7 cellular contexts compared by ENCODE assay signal in genomic region chr5:140312067-140312790, GRCh38. TPM values are rescaled to one million over a fixed set of nuclear protein-coding genes. Genes with fewer than 3 reads are reported as not detected.
DNase-seq lines count a peak whose midpoint lies in the region; ATAC-seq lines count a peak whose summit lies in the region.

No MANE protein-coding gene starts in this region.

- H3K27ac Mint-ChIP-seq in activated T-helper 1 cell treated with anti-CD3 and anti-CD28 coated beads, Interleukin-12 subunit alpha, Interleukin-12 subunit beta, Interleukin-2, Interleukin-4 antibody, amounts not matched to agents 30 ng/mL and 10 ng/mL and 1 ng/mL, durations not matched to agents 14 hours and 24 hours and 36 hours = peak overlapping the region; percentile 42

- no peaks in the 10 kb centered on the region for H3K36me3 Mint-ChIP-seq in activated T-helper 1 cell treated with anti-CD3 and anti-CD28 coated beads, Interleukin-12 subunit alpha, Interleukin-12 subunit beta, Interleukin-2, Interleukin-4 antibody, amounts not matched to agents 30 ng/mL and 10 ng/mL and 1 ng/mL, durations not matched to agents 14 hours and 24 hours and 36 hours (ENCODE audit: low read depth)

- H3K4me1 ChIP-seq in right cardiac atrium (ENCODE audit: control insufficient read depth, insufficient read depth, low read length) = peaks cover 6% of the 10 kb centered on the region
- peaks cover 0 to 21% (median 2%) of the 10 kb centered on the region in 5 donors for H3K4me1 ChIP-seq in subcutaneous abdominal adipose tissue (ENCODE audit: control insufficient read depth in 5 of 5, insufficient read depth in 5 of 5, low read length in 5 of 5)

- no peaks in the 10 kb centered on the region for H3K9me3 Mint-ChIP-seq in activated T-helper 1 cell treated with anti-CD3 and anti-CD28 coated beads, Interleukin-12 subunit alpha, Interleukin-12 subunit beta, Interleukin-2, Interleukin-4 antibody, amounts not matched to agents 30 ng/mL and 10 ng/mL and 1 ng/mL, durations not matched to agents 14 hours and 24 hours and 36 hours

- H3K9ac ChIP-seq in subcutaneous abdominal adipose tissue (ENCODE audit: low read length in 5 of 5) = peak overlapping the region in 1 of 5 donors; percentile 8

- ATAC-seq in right cardiac atrium (peak; percentile 83 to 95), GM18870 (IDR thresholded peaks at IDR 0.05; ENCODE audit: unreplicated experiment) (no peak)

- H3K9me3 ChIP-seq in right cardiac atrium (ENCODE audit: control insufficient read depth, low read length) (no peaks in the 10 kb centered on the region), subcutaneous abdominal adipose tissue (ENCODE audit: control insufficient read depth in 5 of 5, low read length in 5 of 5) (no peaks in the 10 kb centered on the region)

- 28% methylated on average over 4 of the region's 4 CpGs for WGBS in right cardiac atrium

- H3K27me3 Mint-ChIP-seq in activated T-helper 1 cell treated with anti-CD3 and anti-CD28 coated beads, Interleukin-12 subunit alpha, Interleukin-12 subunit beta, Interleukin-2, Interleukin-4 antibody, amounts not matched to agents 30 ng/mL and 10 ng/mL and 1 ng/mL, durations not matched to agents 14 hours and 24 hours and 36 hours (ENCODE audit: insufficient read depth) = peaks cover 3% of the 10 kb centered on the region

- peak; percentile 99 for DNase-seq in HT1080 (ENCODE audit: low read depth)
- no peak for DNase-seq in activated T-helper 1 cell treated with anti-CD3 and anti-CD28 coated beads, Interleukin-12 subunit alpha, Interleukin-12 subunit beta, Interleukin-2, Interleukin-4 antibody, amounts not matched to agents 30 ng/mL and 10 ng/mL and 1 ng/mL, durations not matched to agents 14 hours and 24 hours and 36 hours (ENCODE audit: low spot score)
- peak in 2 of 3 donors; percentile 58 to 61 for DNase-seq in right cardiac atrium
- DNase-seq in UCSD-AML1 (lab: John Stamatoyannopoulos, UW; ENCODE audit: unreplicated experiment) = no peak
- DNase-seq in T-helper 2 cell = no peak

- H3K4me3 ChIP-seq in right cardiac atrium (ENCODE audit: low read length) = no peak overlapping the region
- peak overlapping the region in 3 of 5 donors; percentile 19 to 44 (median 23) for H3K4me3 ChIP-seq in subcutaneous abdominal adipose tissue (ENCODE audit: low read depth in 1 of 5, low read length in 5 of 5)

- no peak overlapping the region for H3K4me3 Mint-ChIP-seq in activated T-helper 1 cell treated with anti-CD3 and anti-CD28 coated beads, Interleukin-12 subunit alpha, Interleukin-12 subunit beta, Interleukin-2, Interleukin-4 antibody, amounts not matched to agents 30 ng/mL and 10 ng/mL and 1 ng/mL, durations not matched to agents 14 hours and 24 hours and 36 hours

- no peaks in the 10 kb centered on the region for H3K36me3 ChIP-seq in subcutaneous abdominal adipose tissue (ENCODE audit: control insufficient read depth in 5 of 5, insufficient read depth in 5 of 5, low read length in 5 of 5)

- H3K27ac ChIP-seq in right cardiac atrium (ENCODE audit: low read length) (peak overlapping the region; percentile 97), subcutaneous abdominal adipose tissue (ENCODE audit: low read depth, low read length) (peak overlapping the region; percentile 81)

- H3K4me1 Mint-ChIP-seq in activated T-helper 1 cell treated with anti-CD3 and anti-CD28 coated beads, Interleukin-12 subunit alpha, Interleukin-12 subunit beta, Interleukin-2, Interleukin-4 antibody, amounts not matched to agents 30 ng/mL and 10 ng/mL and 1 ng/mL, durations not matched to agents 14 hours and 24 hours and 36 hours (ENCODE audit: low read depth) = peaks cover 16% of the 10 kb centered on the region

- H3K27me3 ChIP-seq in right cardiac atrium (ENCODE audit: control insufficient read depth, insufficient read depth) (no peaks in the 10 kb centered on the region), subcutaneous abdominal adipose tissue (ENCODE audit: control insufficient read depth in 5 of 5, insufficient read depth in 4 of 5, low read length in 5 of 5) (no peaks in the 10 kb centered on the region)

- intact Hi-C loops in activated T-helper 1 cell treated with anti-CD3 and anti-CD28 coated beads, Interleukin-12 subunit alpha, Interleukin-12 subunit beta, Interleukin-2, Interleukin-4 antibody, amounts not matched to agents 30 ng/mL and 10 ng/mL and 1 ng/mL, durations not matched to agents 14 hours and 24 hours and 36 hours (cut with micrococcal nuclease) = no loop called here
- intact Hi-C loops in right cardiac atrium (cut with DNase I) = no loop called here

RNA-seq across cellular contexts. Expression of gene PFDN1, which starts 9.3 kb away (rescaled TPM):
- total RNA-seq in HT1080 (2014; rRNA removed; shearing (Covaris generic)) = 114 and 149 TPM in 2 replicates
- polyA plus RNA-seq in HT1080 (2015; cell fraction: cytosol; rRNA removed) = 174 and 198 TPM in 2 replicates
- polyA plus RNA-seq in HT1080 (2015; cell fraction: nucleus; rRNA removed) = 73.5 and 77.0 TPM in 2 replicates
- 59.5 and 60.6 TPM in 2 replicates for total RNA-seq in activated T-helper 1 cell treated with anti-CD3 and anti-CD28 coated beads, Interleukin-12 subunit alpha, Interleukin-12 subunit beta, Interleukin-2, Interleukin-4 antibody, amounts not matched to agents 30 ng/mL and 10 ng/mL and 1 ng/mL, durations not matched to agents 14 hours and 24 hours and 36 hours
- 10 to 100 TPM; 57.6 to 71.9 (median 63.6) TPM for total RNA-seq in right cardiac atrium
- polyA plus RNA-seq in right cardiac atrium = 144 TPM

RNA-seq across cellular contexts. Expression of gene HBEGF, which starts 34.2 kb away (rescaled TPM):
- total RNA-seq in HT1080 (2014; rRNA removed; shearing (Covaris generic)) = 55.7 and 61.2 TPM in 2 replicates
- 108 and 109 TPM in 2 replicates for polyA plus RNA-seq in HT1080 (2015; cell fraction: cytosol; rRNA removed)
- 89.7 and 96.6 TPM in 2 replicates for polyA plus RNA-seq in HT1080 (2015; cell fraction: nucleus; rRNA removed)
- 28.5 and 28.9 TPM in 2 replicates for total RNA-seq in activated T-helper 1 cell treated with anti-CD3 and anti-CD28 coated beads, Interleukin-12 subunit alpha, Interleukin-12 subunit beta, Interleukin-2, Interleukin-4 antibody, amounts not matched to agents 30 ng/mL and 10 ng/mL and 1 ng/mL, durations not matched to agents 14 hours and 24 hours and 36 hours
- 10 to 100 TPM; 17.6 to 26.8 (median 19.5) TPM for total RNA-seq in right cardiac atrium
- 31.0 TPM for polyA plus RNA-seq in right cardiac atrium

RNA-seq across cellular contexts. Expression of gene SLC4A9, which starts 47.8 kb away (rescaled TPM):
- total RNA-seq in HT1080 (2014; rRNA removed; shearing (Covaris generic)) = not detected in 2 replicates
- not detected in 2 replicates for polyA plus RNA-seq in HT1080 (2015; cell fraction: cytosol; rRNA removed)
- 0.27 and 0.36 TPM in 2 replicates for polyA plus RNA-seq in HT1080 (2015; cell fraction: nucleus; rRNA removed)
- not detected in 2 replicates for total RNA-seq in activated T-helper 1 cell treated with anti-CD3 and anti-CD28 coated beads, Interleukin-12 subunit alpha, Interleukin-12 subunit beta, Interleukin-2, Interleukin-4 antibody, amounts not matched to agents 30 ng/mL and 10 ng/mL and 1 ng/mL, durations not matched to agents 14 hours and 24 hours and 36 hours
- total RNA-seq in right cardiac atrium = under 1 TPM in 2 of 4 donors, not detected in 2; 0.25 to 0.26 TPM
- 0.05 TPM for polyA plus RNA-seq in right cardiac atrium

Comparison
In these comparisons a context has a peak if more than half of its experiments do, and no peak if none do; other contexts are left out.
1. DNase-seq: peak in HT1080 (single experiment) and right cardiac atrium (2 of 3); none in activated T-helper 1 cell treated with anti-CD3 and anti-CD28 coated beads, Interleukin-12 subunit alpha, Interleukin-12 subunit beta, Interleukin-2, Interleukin-4 antibody, amounts not matched to agents 30 ng/mL and 10 ng/mL and 1 ng/mL, durations not matched to agents 14 hours and 24 hours and 36 hours (single experiment), UCSD-AML1 (single experiment) and T-helper 2 cell (0 of 5).